ENCODE assay signal across 7 cellular contexts in the genomic region with DNA sequence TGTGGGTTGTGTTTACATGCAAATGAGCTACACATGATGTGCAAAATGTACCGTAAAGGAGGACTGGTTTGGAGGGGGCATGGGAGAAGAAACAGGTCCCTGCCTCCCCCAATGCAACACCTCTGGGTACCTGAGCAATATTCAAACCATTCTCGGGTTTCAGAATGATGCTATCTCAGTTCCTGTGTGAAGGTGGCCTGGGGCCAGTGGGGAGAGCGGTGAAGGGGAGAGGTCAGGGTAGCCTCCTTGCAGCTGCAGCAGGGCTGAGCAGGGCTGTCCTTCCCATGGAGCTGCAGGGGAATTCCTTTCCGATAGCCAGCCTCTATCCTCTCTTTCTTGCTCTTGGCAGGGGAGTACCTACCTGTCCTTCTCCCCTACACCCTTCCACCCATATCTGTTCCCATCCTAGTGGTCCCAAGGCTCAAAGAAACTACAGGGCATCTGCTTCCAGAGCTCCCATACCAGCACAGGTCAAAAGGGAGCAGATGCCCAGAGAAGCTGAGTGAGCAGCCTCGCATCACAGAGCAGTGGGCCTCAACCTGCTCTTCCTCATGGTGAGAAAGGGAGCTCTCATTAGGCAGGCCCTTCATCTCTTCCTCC. TPM values are rescaled to one million over a fixed set of nuclear protein-coding genes. Genes with fewer than 3 reads are reported as not detected.
DNase-seq lines count a peak whose midpoint lies in the region; ATAC-seq and TF ChIP-seq lines count a peak whose summit lies in the region.

No MANE protein-coding gene starts in this region.

- H3K9me2 ChIP-seq in GM23338 (ENCODE audit: insufficient read depth) (no peaks in the 10 kb centered on the region), PC-3 (replicated peaks; ENCODE audit: low read length) (no peaks in the 10 kb centered on the region)

- H3F3A ChIP-seq in GM23338 (replicated peaks; ENCODE audit: low read depth) (no peaks in the 10 kb centered on the region), PC-3 (ENCODE audit: low read length, unreplicated experiment) (no peaks in the 10 kb centered on the region)

- H3K4me2 ChIP-seq in GM23338: peak overlapping the region; percentile 80; the same call in 1 of the 2 replicates
- 0 out of 2 replicates have a peak overlapping the region, but pooled peaks have one; percentile 11 for H3K4me2 ChIP-seq in PC-3 (ENCODE audit: low read length)

- POLR2A ChIA-PET in PC-3 (lab: Charles Lee; ENCODE audit: unreplicated experiment): interaction anchor here (0.6 kb wide), 1 partner anchor 32 kb away, joined by 3 read pairs; no protein-coding TSS in a partner anchor

- H3K36me3 ChIP-seq in GM23338 (ENCODE audit: insufficient read depth) (no peaks in the 10 kb centered on the region; the same call in 1 of the 2 replicates), PC-3 (ENCODE audit: low read depth, low read length) (no peaks in the 10 kb centered on the region)

- H3K4me1 ChIP-seq in GM23338 (ENCODE audit: insufficient read depth): peaks cover 36% of the 10 kb centered on the region
- H3K4me1 ChIP-seq in PC-3 (ENCODE audit: insufficient read depth, low read length): peaks cover 19% of the 10 kb centered on the region

- H3K27ac ChIP-seq in GM23338 (ENCODE audit: low read depth): no peak overlapping the region
- H3K27ac ChIP-seq in PC-3 (ENCODE audit: low read length): no peak overlapping the region

- H3K9me3 Mint-ChIP-seq in GM23338: no peaks in the 10 kb centered on the region; the same call in 2 of the 3 replicates

- intact Hi-C loops in PC-3 (cut with micrococcal nuclease): no loop called here

- H3K27me3 Mint-ChIP-seq in GM23338 (ENCODE audit: insufficient read depth, low read depth, poor library complexity): peaks cover 14% of the 10 kb centered on the region

- H3K4me3 ChIP-seq in GM23338 (no peak overlapping the region), PC-3 (ENCODE audit: low read length) (no peak overlapping the region)

- no peak overlapping the region for H3K9ac ChIP-seq in PC-3 (ENCODE audit: low read length)

- peaks cover 59% of the 10 kb centered on the region for H3K79me2 ChIP-seq in GM23338 (replicated peaks; ENCODE audit: insufficient read depth)
- peaks cover 76% of the 10 kb centered on the region for H3K79me2 ChIP-seq in PC-3 (ENCODE audit: low read length)

- no peaks in the 10 kb centered on the region for H3K9me3 ChIP-seq in PC-3 (ENCODE audit: low read length)

- peaks cover 3% of the 10 kb centered on the region; the same call in 2 of the 3 replicates for H3K36me3 Mint-ChIP-seq in GM23338 (ENCODE audit: low read depth)

- H4K20me1 ChIP-seq in GM23338 (replicated peaks; ENCODE audit: insufficient read depth) (peaks cover 7% of the 10 kb centered on the region), PC-3 (ENCODE audit: low read length) (peaks cover 42% of the 10 kb centered on the region)

- no peak for TF ChIP-seq CTCF in GM23338 (conservative IDR thresholded peaks at IDR 0.05; ENCODE audit: low read depth in 2 of 2)
- TF ChIP-seq CTCF in PC-3 (conservative IDR thresholded peaks at IDR 0.05; ENCODE audit: low read depth, low read length): no peak

- peak; percentile 45 for ATAC-seq in GM18861 (IDR thresholded peaks at IDR 0.05; ENCODE audit: unreplicated experiment)
- ATAC-seq in GM23338: no peak
- ATAC-seq in PC-3: no peak

- H2AFZ ChIP-seq in GM23338: no peak overlapping the region
- H2AFZ ChIP-seq in PC-3 (ENCODE audit: low read length): no peak overlapping the region

- H3K27ac Mint-ChIP-seq in GM23338: no peak overlapping the region; the same call in 1 of the 2 replicates

- H3K4me1 Mint-ChIP-seq in GM23338: peaks cover 55% of the 10 kb centered on the region

- H3K27me3 ChIP-seq in GM23338 (ENCODE audit: insufficient read depth) (no peaks in the 10 kb centered on the region), PC-3 (ENCODE audit: low read length) (no peaks in the 10 kb centered on the region)

- no peak overlapping the region; the same call in 2 of the 3 replicates for H3K4me3 Mint-ChIP-seq in GM23338

- DNase-seq in GM23338 (ENCODE audit: low spot score): no peak
- peak; percentile 26 for DNase-seq in PC-3
- DNase-seq in kidney tubule cell (ENCODE audit: low spot score): peak; percentile 28
- no peak for DNase-seq in globus pallidus (ENCODE audit: low spot score)
- no peak for DNase-seq in NCI-H82 treated with DMSO at 0.1 percent for 48 hours (lab: John Stamatoyannopoulos, UW; ENCODE audit: unreplicated experiment)
- DNase-seq in medulla oblongata (ENCODE audit: extremely low spot score): no peak

- CTCF ChIA-PET in PC-3 (lab: Charles Lee): no interaction called here

- BruUV-seq in PC-3 (replicated peaks; lab: Mats Ljungman, UMichigan): no TSS peak

TF ChIP-seq in GM23338, 12 proteins besides CTCF, POLR2A, EP300 and RAD21 (continues in another document):
- TF ChIP-seq, protein P1, sequence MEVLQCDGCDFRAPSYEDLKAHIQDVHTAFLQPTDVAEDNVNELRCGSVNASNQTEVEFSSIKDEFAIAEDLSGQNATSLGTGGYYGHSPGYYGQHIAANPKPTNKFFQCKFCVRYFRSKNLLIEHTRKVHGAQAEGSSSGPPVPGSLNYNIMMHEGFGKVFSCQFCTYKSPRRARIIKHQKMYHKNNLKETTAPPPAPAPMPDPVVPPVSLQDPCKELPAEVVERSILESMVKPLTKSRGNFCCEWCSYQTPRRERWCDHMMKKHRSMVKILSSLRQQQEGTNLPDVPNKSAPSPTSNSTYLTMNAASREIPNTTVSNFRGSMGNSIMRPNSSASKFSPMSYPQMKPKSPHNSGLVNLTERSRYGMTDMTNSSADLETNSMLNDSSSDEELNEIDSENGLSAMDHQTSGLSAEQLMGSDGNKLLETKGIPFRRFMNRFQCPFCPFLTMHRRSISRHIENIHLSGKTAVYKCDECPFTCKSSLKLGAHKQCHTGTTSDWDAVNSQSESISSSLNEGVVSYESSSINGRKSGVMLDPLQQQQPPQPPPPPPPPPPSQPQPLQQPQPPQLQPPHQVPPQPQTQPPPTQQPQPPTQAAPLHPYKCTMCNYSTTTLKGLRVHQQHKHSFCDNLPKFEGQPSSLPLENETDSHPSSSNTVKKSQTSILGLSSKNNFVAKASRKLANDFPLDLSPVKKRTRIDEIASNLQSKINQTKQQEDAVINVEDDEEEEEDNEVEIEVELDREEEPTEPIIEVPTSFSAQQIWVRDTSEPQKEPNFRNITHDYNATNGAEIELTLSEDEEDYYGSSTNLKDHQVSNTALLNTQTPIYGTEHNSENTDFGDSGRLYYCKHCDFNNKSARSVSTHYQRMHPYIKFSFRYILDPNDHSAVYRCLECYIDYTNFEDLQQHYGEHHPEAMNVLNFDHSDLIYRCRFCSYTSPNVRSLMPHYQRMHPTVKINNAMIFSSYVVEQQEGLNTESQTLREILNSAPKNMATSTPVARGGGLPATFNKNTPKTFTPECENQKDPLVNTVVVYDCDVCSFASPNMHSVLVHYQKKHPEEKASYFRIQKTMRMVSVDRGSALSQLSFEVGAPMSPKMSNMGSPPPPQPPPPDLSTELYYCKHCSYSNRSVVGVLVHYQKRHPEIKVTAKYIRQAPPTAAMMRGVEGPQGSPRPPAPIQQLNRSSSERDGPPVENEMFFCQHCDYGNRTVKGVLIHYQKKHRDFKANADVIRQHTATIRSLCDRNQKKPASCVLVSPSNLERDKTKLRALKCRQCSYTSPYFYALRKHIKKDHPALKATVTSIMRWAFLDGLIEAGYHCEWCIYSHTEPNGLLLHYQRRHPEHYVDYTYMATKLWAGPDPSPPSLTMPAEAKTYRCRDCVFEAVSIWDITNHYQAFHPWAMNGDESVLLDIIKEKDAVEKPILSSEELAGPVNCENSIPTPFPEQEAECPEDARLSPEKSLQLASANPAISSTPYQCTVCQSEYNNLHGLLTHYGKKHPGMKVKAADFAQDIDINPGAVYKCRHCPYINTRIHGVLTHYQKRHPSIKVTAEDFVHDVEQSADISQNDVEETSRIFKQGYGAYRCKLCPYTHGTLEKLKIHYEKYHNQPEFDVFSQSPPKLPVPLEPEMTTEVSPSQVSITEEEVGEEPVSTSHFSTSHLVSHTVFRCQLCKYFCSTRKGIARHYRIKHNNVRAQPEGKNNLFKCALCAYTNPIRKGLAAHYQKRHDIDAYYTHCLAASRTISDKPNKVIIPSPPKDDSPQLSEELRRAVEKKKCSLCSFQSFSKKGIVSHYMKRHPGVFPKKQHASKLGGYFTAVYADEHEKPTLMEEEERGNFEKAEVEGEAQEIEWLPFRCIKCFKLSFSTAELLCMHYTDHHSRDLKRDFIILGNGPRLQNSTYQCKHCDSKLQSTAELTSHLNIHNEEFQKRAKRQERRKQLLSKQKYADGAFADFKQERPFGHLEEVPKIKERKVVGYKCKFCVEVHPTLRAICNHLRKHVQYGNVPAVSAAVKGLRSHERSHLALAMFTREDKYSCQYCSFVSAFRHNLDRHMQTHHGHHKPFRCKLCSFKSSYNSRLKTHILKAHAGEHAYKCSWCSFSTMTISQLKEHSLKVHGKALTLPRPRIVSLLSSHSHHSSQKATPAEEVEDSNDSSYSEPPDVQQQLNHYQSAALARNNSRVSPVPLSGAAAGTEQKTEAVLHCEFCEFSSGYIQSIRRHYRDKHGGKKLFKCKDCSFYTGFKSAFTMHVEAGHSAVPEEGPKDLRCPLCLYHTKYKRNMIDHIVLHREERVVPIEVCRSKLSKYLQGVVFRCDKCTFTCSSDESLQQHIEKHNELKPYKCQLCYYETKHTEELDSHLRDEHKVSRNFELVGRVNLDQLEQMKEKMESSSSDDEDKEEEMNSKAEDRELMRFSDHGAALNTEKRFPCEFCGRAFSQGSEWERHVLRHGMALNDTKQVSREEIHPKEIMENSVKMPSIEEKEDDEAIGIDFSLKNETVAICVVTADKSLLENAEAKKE (CRISPR knock-in tag; IDR thresholded peaks at IDR 0.05): no peak
- TF ChIP-seq ZNF114 (CRISPR knock-in tag; IDR thresholded peaks at IDR 0.05): no peak
- no peak for TF ChIP-seq CREB1 (CRISPR knock-in tag; IDR thresholded peaks at IDR 0.05; ENCODE audit: low read depth)
- TF ChIP-seq STAT1 (IDR thresholded peaks at IDR 0.05; ENCODE audit: unreplicated experiment): no peak
- TF ChIP-seq ZNF331 (CRISPR knock-in tag; IDR thresholded peaks at IDR 0.05; ENCODE audit: low read depth): no peak

RNA-seq across cellular contexts. Expression of gene MEF2D, which starts 11.9 kb away (rescaled TPM):
- 9.7 and 15.5 TPM in 2 replicates for total RNA-seq in GM23338 (2014; rRNA removed; shearing (Covaris generic))
- 10.4 and 10.6 TPM in 2 replicates for polyA plus RNA-seq in GM23338 (2016; fragmentation: Nextera tagmentation; extraction: Ambion mirVana)
- total RNA-seq in PC-3 (2014; rRNA removed): 17.3 and 27.4 TPM in 2 replicates

Comparison
In these comparisons a context has a peak if more than half of its experiments do, and no peak if none do; other contexts are left out.
1. DNase-seq: peak in PC-3 (single experiment) and kidney tubule cell (single experiment); none in GM23338 (single experiment), globus pallidus (single experiment), NCI-H82 treated with DMSO at 0.1 percent for 48 hours (single experiment) and medulla oblongata (single experiment).